In genomic region chr1:61626820-61627219, GRCh38 we compare ENCODE assay signal across 24 cellular contexts.
DNase-seq lines count a peak whose midpoint lies in the region; ATAC-seq and FAIRE-seq lines count a peak whose summit lies in the region.
"Had no signal": no experiment of that assay in that cellular context is flagged by ENCODE, and none has a peak within 500 bp of the region (broad histone marks: within the 10 kb centered on the region; RNA-seq: fewer than 3 reads in every experiment).

No MANE protein-coding gene starts in this region.

- no peak overlapping the region for H3K4ac ChIP-seq in mesenchymal stem cell (ENCODE audit: low read depth in 1 of 2, low read length in 2 of 2)

- H2AFZ ChIP-seq in mesenchymal stem cell (ENCODE audit: low read depth, low read length): no peak overlapping the region

- no peak overlapping the region for H2AK5ac ChIP-seq in mesenchymal stem cell (ENCODE audit: low read length, severe bottlenecking)

- H3K4me3 ChIP-seq in adipocyte (ENCODE audit: low read length) (no peak overlapping the region), mesenchymal stem cell (ENCODE audit: insufficient read depth in 1 of 2, low read depth in 1 of 2, low read length in 2 of 2) (no peak overlapping the region)
- H3K4me3 ChIP-seq: A549, GM12878 had no signal

- H3K9ac ChIP-seq in adipocyte (ENCODE audit: low read length) (no peak overlapping the region), mesenchymal stem cell (ENCODE audit: low read length) (no peak overlapping the region)

- FAIRE-seq in GM19239 (lab: Jason Lieb, UNC): peak; percentile 18
- FAIRE-seq in urothelium cell line (lab: Jason Lieb, UNC): no peak
- FAIRE-seq: A549, GM12878 had no signal

- 61% methylated on average over 2 of the region's 2 CpGs for WGBS in mesenchymal stem cell

- H3K4me1 ChIP-seq in adipocyte (ENCODE audit: control insufficient read depth, insufficient read depth, low read length): peaks cover 15% of the 10 kb centered on the region
- H3K4me1 ChIP-seq in mesenchymal stem cell (ENCODE audit: control insufficient read depth, insufficient read depth, low read depth, low read length): no peaks in the 10 kb centered on the region
- H3K4me1 ChIP-seq: A549 had no signal

- H4K8ac ChIP-seq in mesenchymal stem cell (ENCODE audit: low read length): no peak overlapping the region

- no peak overlapping the region for H2BK15ac ChIP-seq in mesenchymal stem cell (ENCODE audit: low read depth, poor library complexity, severe bottlenecking)

- no peak overlapping the region for H3K27ac ChIP-seq in mesenchymal stem cell (ENCODE audit: low read length, poor library complexity, severe bottlenecking)
- H3K27ac ChIP-seq: A549, RWPE1 had no signal

- no peak overlapping the region for H4K91ac ChIP-seq in mesenchymal stem cell (ENCODE audit: low read length)

- H3K27me3 ChIP-seq in adipocyte (replicated peaks; ENCODE audit: control insufficient read depth, insufficient read depth, low read length) (no peaks in the 10 kb centered on the region), mesenchymal stem cell (ENCODE audit: control insufficient read depth in 1 of 2, insufficient read depth in 1 of 2, low read length in 2 of 2) (peaks cover 0 to 7% of the 10 kb centered on the region in 2 experiments)

- H3K23ac ChIP-seq in mesenchymal stem cell (ENCODE audit: low read length in 2 of 2): no peak overlapping the region

- no peak overlapping the region for H3K14ac ChIP-seq in mesenchymal stem cell (ENCODE audit: low read length in 2 of 2)

- H3K79me1 ChIP-seq in mesenchymal stem cell (replicated peaks; ENCODE audit: low read length, poor library complexity, severe bottlenecking): no peaks in the 10 kb centered on the region

- intact Hi-C loops in left ventricle myocardium superior (cut with micrococcal nuclease): no loop called here

- no peak overlapping the region for H3K18ac ChIP-seq in mesenchymal stem cell (ENCODE audit: low read depth in 1 of 2, low read length in 2 of 2)

- no peaks in the 10 kb centered on the region for H3K9me3 ChIP-seq in adipocyte (ENCODE audit: control insufficient read depth, low read length)
- no peaks in the 10 kb centered on the region for H3K9me3 ChIP-seq in mesenchymal stem cell (ENCODE audit: control insufficient read depth, low read length)
- H3K9me3 ChIP-seq: A549 had no signal

- H3K36me3 ChIP-seq in adipocyte (ENCODE audit: control insufficient read depth, insufficient read depth, low read length, severe bottlenecking): no peaks in the 10 kb centered on the region
- H3K36me3 ChIP-seq in mesenchymal stem cell (ENCODE audit: control insufficient read depth in 1 of 2, insufficient read depth in 2 of 2, low read depth in 1 of 2, low read length in 2 of 2): no peaks in the 10 kb centered on the region

- DNase-seq in GM19239 (ENCODE audit: insufficient read length, low spot score): no peak
- peak; percentile 42 for DNase-seq in adipocyte (ENCODE audit: low read depth)
- DNase-seq in fibroblast of peridontal ligament (ENCODE audit: extremely low read depth): peak; percentile 27
- peak; percentile 29 for DNase-seq in left ventricle myocardium superior
- no peak for DNase-seq in Kasumi-1 (lab: John Stamatoyannopoulos, UW)
- DNase-seq in urothelium cell line (ENCODE audit: low spot score): no peak
- no peak for DNase-seq in mesenchymal stem cell
- DNase-seq: DMS79 treated with DMSO at 0.1 percent for 48 hours; GOT3; KBM-7; MV-4-11; NCI-H1105 treated with DMSO at 0.1 percent for 48 hours; NCI-H1694; NCI-H2081; NCI-H2171; NCI-H345; NCI-H524; NCI-H774; NK-92 treated with Interleukin-12 subunit alpha and Interleukin-12 subunit beta, amount 100 ng/mL, for 24 hours had no signal

- no peak overlapping the region for H2BK120ac ChIP-seq in mesenchymal stem cell (ENCODE audit: low read depth, low read length)

- H2BK5ac ChIP-seq in mesenchymal stem cell (ENCODE audit: low read depth, low read length, poor library complexity, severe bottlenecking): no peak overlapping the region

- ATAC-seq in left ventricle myocardium superior (peak; percentile 94), HG02885 (IDR thresholded peaks at IDR 0.05; ENCODE audit: poor library complexity, unreplicated experiment) (no peak)
- ATAC-seq: A549, GM12878, HCT116 had no signal

- H2BK12ac ChIP-seq in mesenchymal stem cell (ENCODE audit: low read length in 2 of 2): no peak overlapping the region

- no peak overlapping the region for H3K4me2 ChIP-seq in mesenchymal stem cell (ENCODE audit: low read length, poor library complexity, severe bottlenecking)
- H3K4me2 ChIP-seq: A549 had no signal

Comparison
In these comparisons a context has a peak if more than half of its experiments do, and no peak if none do; other contexts are left out.
1. DNase-seq: peak in adipocyte (single experiment), fibroblast of peridontal ligament (single experiment) and left ventricle myocardium superior (single experiment); none in GM19239 (single experiment), Kasumi-1 (0 of 2), urothelium cell line (single experiment) and mesenchymal stem cell (single experiment).